In the genomic region with DNA sequence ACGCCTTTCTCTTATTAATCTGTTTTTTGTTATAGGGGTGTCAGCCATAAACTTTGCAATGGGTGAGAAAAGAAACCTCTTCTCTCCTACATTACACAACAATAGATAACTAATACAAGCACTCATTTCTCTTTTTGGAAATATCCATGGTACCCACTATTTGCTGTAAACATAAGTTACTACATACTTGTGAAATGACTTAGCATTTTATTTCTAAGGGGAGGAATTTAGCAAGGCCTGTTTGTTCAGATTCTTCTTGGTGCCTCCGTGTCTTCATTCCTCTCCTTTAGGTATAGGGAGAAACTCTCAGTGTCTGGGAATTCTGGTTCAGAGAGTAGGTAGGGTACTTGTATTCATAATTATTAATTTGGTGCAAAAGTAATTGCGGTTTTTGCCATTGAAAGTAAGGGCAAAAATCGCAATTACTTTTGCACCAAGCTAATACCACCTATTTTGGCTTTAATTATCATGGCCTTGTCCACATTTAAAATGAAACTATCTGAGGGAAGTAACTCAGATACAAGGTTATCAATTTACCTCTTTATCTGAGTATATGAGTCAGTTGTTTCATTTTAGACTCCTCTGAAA, we compare ENCODE assay signal across 19 cellular contexts.
DNase-seq lines count a peak whose midpoint lies in the region; ATAC-seq and TF ChIP-seq lines count a peak whose summit lies in the region.
"Had no signal": no experiment of that assay in that cellular context is flagged by ENCODE, and none has a peak within 500 bp of the region (broad histone marks: within the 10 kb centered on the region; RNA-seq: fewer than 3 reads in every experiment).

No MANE protein-coding gene starts in this region.

- peaks cover 4% of the 10 kb centered on the region for H3K27me3 Mint-ChIP-seq in GM23338 (ENCODE audit: insufficient read depth, low read depth, poor library complexity)
- peaks cover 9 to 15% of the 10 kb centered on the region in 2 donors for H3K27me3 Mint-ChIP-seq in stimulated activated naive B cell treated with anti-CD40 and anti-IgM and Interleukin-4, amounts not matched to agents 10 μg/mL and 1 μg/mL and 100 μg/mL, for 72 hours
- peaks cover 17% of the 10 kb centered on the region for H3K27me3 Mint-ChIP-seq in activated naive CD4-positive, alpha-beta T cell treated with anti-CD3 and anti-CD28 coated beads, Interleukin-2, amount 10 ng/mL, durations not matched to agents 7 days and 5 days

- no peaks in the 10 kb centered on the region for H4K20me1 ChIP-seq in GM23338 (replicated peaks; ENCODE audit: insufficient read depth)

- H3K79me2 ChIP-seq in GM23338 (replicated peaks; ENCODE audit: insufficient read depth): no peaks in the 10 kb centered on the region

- H3K27ac ChIP-seq in RWPE2 (ENCODE audit: poor library complexity, severe bottlenecking): no peak overlapping the region
- H3K27ac ChIP-seq in GM23338 (ENCODE audit: low read depth): no peak overlapping the region
- H3K27ac ChIP-seq in tibial artery: no peak overlapping the region
- H3K27ac ChIP-seq: prostate gland, vagina had no signal

- H3K27ac Mint-ChIP-seq in GM23338: no peak overlapping the region
- no peak overlapping the region for H3K27ac Mint-ChIP-seq in stimulated activated naive B cell treated with anti-CD40 and anti-IgM and Interleukin-4, amounts not matched to agents 10 μg/mL and 1 μg/mL and 100 μg/mL, for 72 hours
- no peak overlapping the region for H3K27ac Mint-ChIP-seq in activated naive CD4-positive, alpha-beta T cell treated with anti-CD3 and anti-CD28 coated beads, Interleukin-2, amount 10 ng/mL, durations not matched to agents 7 days and 5 days
- H3K27ac Mint-ChIP-seq: activated CD4-positive, alpha-beta memory T cell treated with anti-CD3 and anti-CD28 coated beads, Interleukin-2, amount 10 ng/mL, durations not matched to agents 7 days and 5 days; activated naive CD8-positive, alpha-beta T cell treated with anti-CD3 and anti-CD28 coated beads, Interleukin-2, amount 10 ng/mL, durations not matched to agents 7 days and 5 days; natural killer cell treated with Interleukin-12 subunit alpha and Interleukin-12 subunit beta and Interleukin-15 and Interleukin-18, amount 100 ng/mL, for 72 hours had no signal

- peak; percentile 24 for DNase-seq in AG08395 (ENCODE audit: low spot score)
- DNase-seq in RWPE2 (ENCODE audit: low spot score): no peak
- peak; percentile 46 for DNase-seq in fibroblast of pulmonary artery (ENCODE audit: low read depth)
- no peak for DNase-seq in GM23338 (ENCODE audit: low spot score)
- DNase-seq in tibial artery: no peak
- no peak for DNase-seq in stimulated activated naive B cell treated with anti-CD40 and anti-IgM and Interleukin-4, amounts not matched to agents 10 μg/mL and 1 μg/mL and 100 μg/mL, for 72 hours
- DNase-seq in activated naive CD4-positive, alpha-beta T cell treated with anti-CD3 and anti-CD28 coated beads, Interleukin-2, amount 10 ng/mL, durations not matched to agents 7 days and 5 days: no peak
- DNase-seq: activated CD4-positive, alpha-beta memory T cell treated with anti-CD3 and anti-CD28 coated beads, Interleukin-2, amount 10 ng/mL, durations not matched to agents 7 days and 5 days; activated naive CD8-positive, alpha-beta T cell treated with anti-CD3 and anti-CD28 coated beads, Interleukin-2, amount 10 ng/mL, durations not matched to agents 7 days and 5 days; activated T-cell treated with anti-CD3 and anti-CD28 coated beads, Interleukin-2, amount 50 U/mL, for 4 hours; GDM1; NCI-H1092; NCI-H82; stimulated activated naive CD8-positive, alpha-beta T cell treated with anti-CD3 and anti-CD28 coated beads, Interleukin-15, Interleukin-2, amounts not matched to agents 100 U/mL and 50 U/mL, for 24 hours had no signal

- H2AFZ ChIP-seq in GM23338: no peak overlapping the region

- peaks cover 3% of the 10 kb centered on the region for H3K9me3 ChIP-seq in RWPE2 (ENCODE audit: severe bottlenecking)
- peaks cover 0 to 4% (median 0%) of the 10 kb centered on the region in 3 donors for H3K9me3 ChIP-seq in tibial artery
- H3K9me3 ChIP-seq: prostate gland, vagina had no signal

- intact Hi-C loops in tibial artery (cut with DNase I; ENCODE audit: low total_unique reads): no loop called here

- TF ChIP-seq CTCF in RWPE2 (IDR thresholded peaks at IDR 0.05; ENCODE audit: poor library complexity, severe bottlenecking) (no peak), fibroblast of pulmonary artery (IDR thresholded peaks at IDR 0.05; ENCODE audit: low read length, missing control alignments) (no peak), GM23338 (conservative IDR thresholded peaks at IDR 0.05; ENCODE audit: low read depth in 2 of 2) (no peak), tibial artery (IDR thresholded peaks at IDR 0.05) (no peak)

- no peaks in the 10 kb centered on the region for H3K27me3 ChIP-seq in RWPE2 (ENCODE audit: insufficient read depth, poor library complexity, severe bottlenecking)
- H3K27me3 ChIP-seq in GM23338 (ENCODE audit: insufficient read depth): no peaks in the 10 kb centered on the region
- no peaks in the 10 kb centered on the region for H3K27me3 ChIP-seq in tibial artery
- H3K27me3 ChIP-seq: vagina had no signal

- ATAC-seq in GM18868 (IDR thresholded peaks at IDR 0.05; ENCODE audit: unreplicated experiment) (peak; percentile 26), RWPE2 (ENCODE audit: low read depth) (peak; percentile 38; the same call in 2 of the 3 replicates), GM23338 (no peak)
- no peak for ATAC-seq in stimulated activated naive B cell treated with anti-CD40 and anti-IgM and Interleukin-4, amounts not matched to agents 10 μg/mL and 1 μg/mL and 100 μg/mL, for 72 hours (replicated peaks)
- ATAC-seq: activated T-cell treated with anti-CD3 and anti-CD28 coated beads, Interleukin-2, amount 50 U/mL, for 4 hours; natural killer cell treated with Interleukin-12 subunit alpha and Interleukin-12 subunit beta and Interleukin-15 and Interleukin-18, amount 100 ng/mL, for 72 hours; stimulated activated naive CD8-positive, alpha-beta T cell treated with anti-CD3 and anti-CD28 coated beads, Interleukin-15, Interleukin-2, amounts not matched to agents 100 U/mL and 50 U/mL, for 24 hours had no signal

- H3K9me2 ChIP-seq in GM23338 (ENCODE audit: insufficient read depth): peaks cover 14% of the 10 kb centered on the region

- peaks cover 2% of the 10 kb centered on the region; the same call in 1 of the 3 replicates for H3K36me3 Mint-ChIP-seq in GM23338 (ENCODE audit: low read depth)
- no peaks in the 10 kb centered on the region for H3K36me3 Mint-ChIP-seq in stimulated activated naive B cell treated with anti-CD40 and anti-IgM and Interleukin-4, amounts not matched to agents 10 μg/mL and 1 μg/mL and 100 μg/mL, for 72 hours
- no peaks in the 10 kb centered on the region for H3K36me3 Mint-ChIP-seq in activated naive CD4-positive, alpha-beta T cell treated with anti-CD3 and anti-CD28 coated beads, Interleukin-2, amount 10 ng/mL, durations not matched to agents 7 days and 5 days
- H3K36me3 Mint-ChIP-seq: activated naive CD8-positive, alpha-beta T cell treated with anti-CD3 and anti-CD28 coated beads, Interleukin-2, amount 10 ng/mL, durations not matched to agents 7 days and 5 days; natural killer cell treated with Interleukin-12 subunit alpha and Interleukin-12 subunit beta and Interleukin-15 and Interleukin-18, amount 100 ng/mL, for 72 hours had no signal

- H3K36me3 ChIP-seq in RWPE2 (ENCODE audit: low read depth) (no peaks in the 10 kb centered on the region), GM23338 (ENCODE audit: insufficient read depth) (no peaks in the 10 kb centered on the region), tibial artery (no peaks in the 10 kb centered on the region)
- H3K36me3 ChIP-seq: prostate gland, vagina had no signal

- H3K9me3 Mint-ChIP-seq in GM23338: peaks cover 4% of the 10 kb centered on the region; the same call in 1 of the 3 replicates
- H3K9me3 Mint-ChIP-seq in stimulated activated naive B cell treated with anti-CD40 and anti-IgM and Interleukin-4, amounts not matched to agents 10 μg/mL and 1 μg/mL and 100 μg/mL, for 72 hours: peaks cover 0 to 3% of the 10 kb centered on the region in 2 donors
- no peaks in the 10 kb centered on the region for H3K9me3 Mint-ChIP-seq in activated naive CD4-positive, alpha-beta T cell treated with anti-CD3 and anti-CD28 coated beads, Interleukin-2, amount 10 ng/mL, durations not matched to agents 7 days and 5 days
- H3K9me3 Mint-ChIP-seq: activated CD4-positive, alpha-beta memory T cell treated with anti-CD3 and anti-CD28 coated beads, Interleukin-2, amount 10 ng/mL, durations not matched to agents 7 days and 5 days; activated T-cell treated with anti-CD3 and anti-CD28 coated beads, Interleukin-2, amount 50 U/mL, for 4 hours; central memory CD8-positive, alpha-beta T cell; natural killer cell treated with Interleukin-12 subunit alpha and Interleukin-12 subunit beta and Interleukin-15 and Interleukin-18, amount 100 ng/mL, for 72 hours had no signal

- peaks cover 10% of the 10 kb centered on the region; the same call in 1 of the 3 replicates for H3K4me1 Mint-ChIP-seq in GM23338
- H3K4me1 Mint-ChIP-seq in stimulated activated naive B cell treated with anti-CD40 and anti-IgM and Interleukin-4, amounts not matched to agents 10 μg/mL and 1 μg/mL and 100 μg/mL, for 72 hours: no peaks in the 10 kb centered on the region
- no peaks in the 10 kb centered on the region for H3K4me1 Mint-ChIP-seq in activated naive CD4-positive, alpha-beta T cell treated with anti-CD3 and anti-CD28 coated beads, Interleukin-2, amount 10 ng/mL, durations not matched to agents 7 days and 5 days
- H3K4me1 Mint-ChIP-seq: activated CD4-positive, alpha-beta memory T cell treated with anti-CD3 and anti-CD28 coated beads, Interleukin-2, amount 10 ng/mL, durations not matched to agents 7 days and 5 days; activated naive CD8-positive, alpha-beta T cell treated with anti-CD3 and anti-CD28 coated beads, Interleukin-2, amount 10 ng/mL, durations not matched to agents 7 days and 5 days; central memory CD8-positive, alpha-beta T cell had no signal

- CTCF ChIA-PET in activated naive CD4-positive, alpha-beta T cell treated with anti-CD3 and anti-CD28 coated beads, Interleukin-2, amount 10 ng/mL, durations not matched to agents 7 days and 5 days (lab: Charles Lee): no interaction called here

- no peak overlapping the region for H3K4me2 ChIP-seq in GM23338

- H3K4me3 Mint-ChIP-seq in GM23338: no peak overlapping the region
- no peak overlapping the region for H3K4me3 Mint-ChIP-seq in stimulated activated naive B cell treated with anti-CD40 and anti-IgM and Interleukin-4, amounts not matched to agents 10 μg/mL and 1 μg/mL and 100 μg/mL, for 72 hours
- H3K4me3 Mint-ChIP-seq in activated naive CD4-positive, alpha-beta T cell treated with anti-CD3 and anti-CD28 coated beads, Interleukin-2, amount 10 ng/mL, durations not matched to agents 7 days and 5 days: no peak overlapping the region
- H3K4me3 Mint-ChIP-seq: activated CD4-positive, alpha-beta memory T cell treated with anti-CD3 and anti-CD28 coated beads, Interleukin-2, amount 10 ng/mL, durations not matched to agents 7 days and 5 days; activated naive CD8-positive, alpha-beta T cell treated with anti-CD3 and anti-CD28 coated beads, Interleukin-2, amount 10 ng/mL, durations not matched to agents 7 days and 5 days; activated T-cell treated with anti-CD3 and anti-CD28 coated beads, Interleukin-2, amount 50 U/mL, for 4 hours; central memory CD8-positive, alpha-beta T cell; natural killer cell treated with Interleukin-12 subunit alpha and Interleukin-12 subunit beta and Interleukin-15 and Interleukin-18, amount 100 ng/mL, for 72 hours had no signal

- no peak overlapping the region for H3K4me3 ChIP-seq in RWPE2 (ENCODE audit: severe bottlenecking)
- no peak overlapping the region for H3K4me3 ChIP-seq in fibroblast of pulmonary artery (replicated peaks; ENCODE audit: low read depth, low read length)
- no peak overlapping the region for H3K4me3 ChIP-seq in GM23338
- no peak overlapping the region for H3K4me3 ChIP-seq in tibial artery
- H3K4me3 ChIP-seq: prostate gland, vagina had no signal

- H3F3A ChIP-seq in GM23338 (replicated peaks; ENCODE audit: low read depth): no peaks in the 10 kb centered on the region

- H3K4me1 ChIP-seq in RWPE2 (ENCODE audit: insufficient read depth, poor library complexity, severe bottlenecking): peaks cover 7% of the 10 kb centered on the region
- H3K4me1 ChIP-seq in GM23338 (ENCODE audit: insufficient read depth): no peaks in the 10 kb centered on the region
- peaks cover 0 to 15% (median 0%) of the 10 kb centered on the region in 4 donors for H3K4me1 ChIP-seq in tibial artery
- H3K4me1 ChIP-seq: prostate gland, vagina had no signal

Comparison
In these comparisons a context has a peak if more than half of its experiments do, and no peak if none do; other contexts are left out.
1. DNase-seq: peak in AG08395 (single experiment) and fibroblast of pulmonary artery (single experiment); none in RWPE2 (single experiment), GM23338 (single experiment), tibial artery (0 of 2), stimulated activated naive B cell treated with anti-CD40 and anti-IgM and Interleukin-4, amounts not matched to agents 10 μg/mL and 1 μg/mL and 100 μg/mL, for 72 hours (single experiment) and activated naive CD4-positive, alpha-beta T cell treated with anti-CD3 and anti-CD28 coated beads, Interleukin-2, amount 10 ng/mL, durations not matched to agents 7 days and 5 days (single experiment).
2. ATAC-seq: peak in GM18868 (single experiment) and RWPE2 (single experiment); none in GM23338 (single experiment) and stimulated activated naive B cell treated with anti-CD40 and anti-IgM and Interleukin-4, amounts not matched to agents 10 μg/mL and 1 μg/mL and 100 μg/mL, for 72 hours (0 of 2).